In genomic region chr4:174230148-174230547, GRCh38 we compare ENCODE assay signal across 30 cellular contexts.
"Had no signal": no experiment of that assay in that cellular context is flagged by ENCODE, and none has a peak within 500 bp of the region (broad histone marks: within the 10 kb centered on the region; RNA-seq: fewer than 3 reads in every experiment).

No MANE protein-coding gene starts in this region.

- H3K9me3 ChIP-seq: ascending aorta, breast epithelium, esophagus muscularis mucosa, gastroesophageal sphincter had no signal

- H3K27me3 ChIP-seq: ascending aorta, cardiac muscle cell had no signal

- DNase-seq: activated CD4-positive, alpha-beta memory T cell treated with anti-CD3 and anti-CD28 coated beads, Interleukin-2, amount 10 ng/mL, durations not matched to agents 7 days and 5 days; activated CD4-positive, alpha-beta T cell treated with anti-CD3 and anti-CD28 coated beads for 1 hour; activated CD4-positive, alpha-beta T cell treated with anti-CD3 and anti-CD28 coated beads for 4 hours; activated CD4-positive, alpha-beta T cell treated with anti-CD3 and anti-CD28 coated beads, Interleukin-2, amount 10 ng/mL, durations not matched to agents 7 days and 5 days; activated CD4-positive, alpha-beta T cell treated with anti-CD3 and anti-CD28 coated beads, Interleukin-2, amount 50 U/mL, for 4 hours; activated CD8-positive, alpha-beta memory T cell treated with anti-CD3 and anti-CD28 coated beads, Interleukin-2, amount 50 U/mL, for 48 hours; activated gamma-delta T cell; activated naive CD4-positive, alpha-beta T cell; activated naive CD4-positive, alpha-beta T cell treated with anti-CD3 and anti-CD28 coated beads, Interleukin-2, amount 10 ng/mL, durations not matched to agents 7 days and 5 days; activated naive CD8-positive, alpha-beta T cell treated with anti-CD3 and anti-CD28 coated beads, Interleukin-2, amount 10 ng/mL, durations not matched to agents 7 days and 5 days; activated T-cell treated with anti-CD3 and anti-CD28 coated beads for 4 hours; activated T-cell treated with anti-CD3 and anti-CD28 coated beads, Interleukin-2, amount 50 U/mL, for 24 hours; activated T-cell treated with anti-CD3 and anti-CD28 coated beads, Interleukin-2, amount 50 U/mL, for 72 hours; central memory CD4-positive, alpha-beta T cell; cerebellar nuclear complex; dorsolateral prefrontal cortex; effector memory CD4-positive, alpha-beta T cell; endodermal cell; erythroblast; foreskin keratinocyte; T-helper 2 cell had no signal

- H3K4me3 ChIP-seq: ascending aorta, breast epithelium, cardiac muscle cell, coronary artery, dorsolateral prefrontal cortex, esophagus muscularis mucosa, gastroesophageal sphincter had no signal

- H3K4me1 ChIP-seq: ascending aorta, breast epithelium, esophagus muscularis mucosa, foreskin keratinocyte, gastroesophageal sphincter had no signal

- ATAC-seq: activated naive CD4-positive, alpha-beta T cell treated with anti-CD3 and anti-CD28 coated beads, Interleukin-2, amount 50 U/mL, for 72 hours; activated T-cell treated with anti-CD3 and anti-CD28 coated beads, Interleukin-2, amount 50 U/mL, for 72 hours; foreskin keratinocyte; gastroesophageal sphincter; WTC11 had no signal

- H3K36me3 ChIP-seq: breast epithelium, cardiac muscle cell had no signal

- H3K27ac ChIP-seq: ascending aorta, breast epithelium, cardiac muscle cell, coronary artery, dorsolateral prefrontal cortex, esophagus muscularis mucosa, foreskin keratinocyte, gastroesophageal sphincter, VCaP had no signal
